ENCODE assay signal across 9 cellular contexts in the genomic region with DNA sequence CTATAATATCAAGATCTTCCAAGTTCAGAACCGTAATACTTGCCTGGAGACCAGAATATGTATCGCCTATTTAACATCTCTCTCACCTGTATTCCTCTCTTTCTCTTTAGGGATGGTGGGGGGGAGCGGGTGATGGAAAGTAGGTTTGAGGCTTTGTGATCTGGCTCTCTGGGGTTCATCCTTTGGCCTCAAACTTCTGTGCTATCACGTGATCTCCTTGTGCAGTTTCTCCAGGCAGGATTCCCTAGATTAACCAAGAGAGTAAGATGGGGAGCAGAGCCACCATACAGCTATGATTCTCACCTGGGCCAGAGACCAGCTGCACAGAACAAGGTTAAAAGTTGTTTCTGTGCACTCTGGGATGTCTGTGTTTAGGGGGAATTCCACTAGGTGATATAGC. TPM values are rescaled to one million over a fixed set of nuclear protein-coding genes. Genes with fewer than 3 reads are reported as not detected.
"Had no signal": no experiment of that assay in that cellular context is flagged by ENCODE, and none has a peak within 500 bp of the region (broad histone marks: within the 10 kb centered on the region; RNA-seq: fewer than 3 reads in every experiment).

No MANE protein-coding gene starts in this region.

- H3K4me1 ChIP-seq: SJCRH30 had no signal

- H3K27ac ChIP-seq: PC-9, RWPE1, SJCRH30, SK-N-MC had no signal

- H3K36me3 ChIP-seq: SJCRH30 had no signal

- DNase-seq: NCI-H1105, NCI-H1417 treated with DMSO at 0.1 percent for 48 hours, NCI-H1436 treated with DMSO at 0.1 percent for 48 hours, SIG-M5 had no signal

- H3K9me3 ChIP-seq: SJCRH30 had no signal

- H3K4me2 ChIP-seq: PC-9 had no signal

- H3K4me3 ChIP-seq: PC-9, SJCRH30, SK-N-MC had no signal

- H3K27me3 ChIP-seq: SJCRH30 had no signal

- H2AFZ ChIP-seq: PC-9 had no signal

- FAIRE-seq: RCC 7860 had no signal

RNA-seq across cellular contexts. Expression of a gene that starts 5.2 kb away (rescaled TPM):
- total RNA-seq: PC-9 had no signal
